Comparison of ENCODE assay signal across 11 cellular contexts in the genomic region with DNA sequence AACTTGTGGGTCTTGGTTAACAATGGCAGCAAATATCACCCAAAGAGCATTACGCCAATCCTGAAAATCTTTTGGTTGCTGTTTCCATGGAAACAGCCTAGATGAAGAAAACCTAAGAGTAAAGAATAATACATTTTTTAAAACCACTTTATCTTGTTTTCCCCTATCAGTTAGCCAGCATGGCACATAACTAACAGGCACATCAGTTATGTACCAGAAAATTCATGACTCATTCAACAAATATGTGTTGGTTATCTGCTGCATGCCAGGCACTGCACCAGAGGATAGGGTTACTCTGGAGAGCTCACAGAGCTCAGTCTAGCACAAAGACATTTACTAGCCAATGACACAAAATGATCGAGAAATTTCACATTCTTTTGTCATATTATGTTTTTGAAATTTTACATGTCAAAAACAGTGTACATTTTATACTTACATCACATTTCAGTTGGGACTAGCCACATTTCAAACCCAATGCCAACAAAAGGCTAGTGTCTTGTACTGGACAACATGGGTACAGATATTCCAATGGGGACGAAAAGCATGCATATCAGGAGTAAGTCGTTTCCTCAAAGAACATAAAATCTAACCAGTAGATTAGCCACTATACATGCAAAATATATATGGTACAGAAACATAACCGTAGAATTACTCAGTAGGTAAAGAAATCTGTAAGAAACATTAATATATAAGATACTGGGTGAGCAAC. TPM values are rescaled to one million over a fixed set of nuclear protein-coding genes. Genes with fewer than 3 reads are reported as not detected.
DNase-seq lines count a peak whose midpoint lies in the region; ATAC-seq, FAIRE-seq and TF ChIP-seq lines count a peak whose summit lies in the region.
"Had no signal": no experiment of that assay in that cellular context is flagged by ENCODE, and none has a peak within 500 bp of the region (broad histone marks: within the 10 kb centered on the region; RNA-seq: fewer than 3 reads in every experiment).

No MANE protein-coding gene starts in this region.

- no peak for TF ChIP-seq EP300 in H1 (IDR thresholded peaks at IDR 0.05; ENCODE audit: borderline replicate concordance in 1 of 2, low read depth in 2 of 2, low read length in 2 of 2)

- H3K27me3 ChIP-seq in H1 (replicated peaks in 1 of 4; ENCODE audit: control insufficient read depth in 3 of 4, extremely low read depth in 1 of 4, insufficient read depth in 3 of 4, low read length in 3 of 4) (no peaks in the 10 kb centered on the region), Karpas-422 (ENCODE audit: low read length) (no peaks in the 10 kb centered on the region)

- H4K91ac ChIP-seq in H1 (replicated peaks; ENCODE audit: insufficient read length, low read length) = no peak overlapping the region

- no peak overlapping the region for H2BK20ac ChIP-seq in H1 (ENCODE audit: low read length)

- H3K36me3 ChIP-seq in H1 (ENCODE audit: control insufficient read depth in 2 of 4, insufficient read depth in 4 of 4, low read length in 3 of 4) (no peaks in the 10 kb centered on the region), Karpas-422 (ENCODE audit: insufficient read depth, low read length) (no peaks in the 10 kb centered on the region)

- H3K23me2 ChIP-seq in H1 (ENCODE audit: low read depth, low read length) = no peaks in the 10 kb centered on the region

- no peak for FAIRE-seq in H1 (lab: Jason Lieb, UNC)

- TF ChIP-seq RAD21 in H1 (IDR thresholded peaks at IDR 0.05 in 1 of 2, conservative IDR thresholded peaks at IDR 0.05 in 1 of 2; ENCODE audit: low read depth in 2 of 2, low read length in 2 of 2) = no peak

- TF ChIP-seq CTCF in H1 (IDR thresholded peaks at IDR 0.05; ENCODE audit: control extremely low read depth in 1 of 3, insufficient read depth in 1 of 3, low read depth in 1 of 3, low read length in 3 of 3) (no peak), lower leg skin (IDR thresholded peaks at IDR 0.05) (no peak)

- no peak overlapping the region for H3K18ac ChIP-seq in H1 (ENCODE audit: extremely low read depth, low read length)

- peaks cover 0 to 3% (median 1%) of the 10 kb centered on the region in 4 experiments; a peak in 3 of 7 replicates for H3K4me1 ChIP-seq in H1 (replicated peaks in 1 of 4; ENCODE audit: control insufficient read depth in 3 of 4, insufficient read depth in 4 of 4, low read length in 3 of 4)
- peaks cover 11% of the 10 kb centered on the region for H3K4me1 ChIP-seq in Karpas-422 (ENCODE audit: low read length)

- intact Hi-C loops in lower leg skin (cut with DNase I; ENCODE audit: low total_unique reads) = no loop called here

- no peak overlapping the region for H4K5ac ChIP-seq in H1 (ENCODE audit: insufficient read length, low read depth, low read length)

- WGBS in H1 (ENCODE audit: extremely low coverage in 1 of 2, insufficient coverage in 1 of 2, insufficient read length in 1 of 2, insufficient replicate concordance in 2 of 2, low coverage in 1 of 2, low lambda C conversion rate in 2 of 2, missing lambda C conversion rate in 1 of 2), 2 experiments = 76% methylated on average over 5 of the region's 5 CpGs; no CpG with 5 or more reads in 1 of the 2 experiments
- WGBS in lower leg skin, 2 donors = 68 to 70% methylated on average over 5 of the region's 5 CpGs

- no peak overlapping the region for H3K4me2 ChIP-seq in H1 (ENCODE audit: insufficient read depth in 1 of 2, low read depth in 2 of 2, low read length in 2 of 2)
- H3K4me2 ChIP-seq in Karpas-422 (ENCODE audit: low read depth, low read length, poor library complexity, severe bottlenecking) = no peak overlapping the region

- CTCF ChIA-PET in H1 (lab: Charles Lee; ENCODE audit: partially characterized antibody) = interaction anchor here (1.5 kb wide), 1 partner anchor 12 kb away, joined by 3 read pairs; no protein-coding TSS in a partner anchor

- peak; percentile 59 for DNase-seq in COLO668 (lab: John Stamatoyannopoulos, UW; ENCODE audit: unreplicated experiment)
- DNase-seq in OCI-M1 (lab: John Stamatoyannopoulos, UW) = peak; percentile 74
- no peak for DNase-seq in H1 (ENCODE audit: low read depth in 1 of 2, low spot score in 2 of 2)
- peak; percentile 72 to 77 for DNase-seq in lung microvascular endothelial cell (ENCODE audit: low read depth in 2 of 2)
- DNase-seq in lower leg skin (ENCODE audit: low spot score in 2 of 2) = no peak
- DNase-seq in NCI-H187 (lab: John Stamatoyannopoulos, UW) = no peak
- DNase-seq in Karpas-422 = no peak
- DNase-seq: RPMI8226; stimulated activated naive CD8-positive, alpha-beta T cell treated with anti-CD3 and anti-CD28 coated beads, Interleukin-15, amount 100 ng/mL, for 72 hours had no signal

- no peak overlapping the region for H2AFZ ChIP-seq in H1 (ENCODE audit: low read length)
- no peak overlapping the region for H2AFZ ChIP-seq in Karpas-422 (ENCODE audit: low read length)

- H3K23ac ChIP-seq in H1 (ENCODE audit: insufficient read length) = no peak overlapping the region

- no peak overlapping the region for H2BK12ac ChIP-seq in H1 (ENCODE audit: low read depth, low read length)

- no peak for TF ChIP-seq POLR2A in H1 (IDR thresholded peaks at IDR 0.05; ENCODE audit: control extremely low read depth in 1 of 2, low read depth in 2 of 2, low read length in 2 of 2)
- TF ChIP-seq POLR2A in lower leg skin (IDR thresholded peaks at IDR 0.05) = no peak

- H3K14ac ChIP-seq in H1 (ENCODE audit: insufficient read length) = no peak overlapping the region

- H4K20me1 ChIP-seq in H1 (replicated peaks in 1 of 2; ENCODE audit: control insufficient read depth in 1 of 2, insufficient read depth in 2 of 2, low read length in 2 of 2) (peaks cover 0 to 10% of the 10 kb centered on the region in 2 experiments), Karpas-422 (ENCODE audit: insufficient read depth, low read depth, low read length) (peaks cover 55% of the 10 kb centered on the region)

- H3K4me3 ChIP-seq in H1 (ENCODE audit: extremely low read depth in 1 of 4, insufficient read depth in 2 of 4, low read depth in 3 of 4, low read length in 4 of 4) (no peak overlapping the region), lower leg skin (ENCODE audit: low read depth, poor library complexity, severe bottlenecking) (no peak overlapping the region), Karpas-422 (ENCODE audit: low read length) (no peak overlapping the region)

- H3K9me2 ChIP-seq in Karpas-422 (replicated peaks; ENCODE audit: insufficient read depth, low read length) = no peaks in the 10 kb centered on the region

- no peak overlapping the region for H2BK15ac ChIP-seq in H1 (ENCODE audit: low read length)

- H3K27ac ChIP-seq in H1 (ENCODE audit: low read depth, low read length) (no peak overlapping the region), Karpas-422 (ENCODE audit: low read length) (no peak overlapping the region)

- H3K9ac ChIP-seq in H1 (replicated peaks in 1 of 4; ENCODE audit: extremely low read depth in 1 of 4, low read depth in 3 of 4, low read length in 3 of 4) = no peak overlapping the region
- H3K9ac ChIP-seq in Karpas-422 (ENCODE audit: low read length) = no peak overlapping the region

- H3K79me2 ChIP-seq in H1 (ENCODE audit: control insufficient read depth in 1 of 2, insufficient read depth in 2 of 2, low read length in 2 of 2) (peaks cover 0 to 78% of the 10 kb centered on the region in 2 experiments; a peak in 3 of 4 replicates), Karpas-422 (ENCODE audit: low read length) (no peaks in the 10 kb centered on the region)

- no peak overlapping the region for H2AK5ac ChIP-seq in H1 (ENCODE audit: low read depth, low read length)

- H3K79me1 ChIP-seq in H1 (ENCODE audit: low read depth, low read length) = 0 out of 2 replicates have a peak, but pooled peaks cover 5% of the 10 kb centered on the region

- H2BK5ac ChIP-seq in H1 (ENCODE audit: low read depth, low read length) = no peak overlapping the region

- H3K9me3 ChIP-seq in H1 (ENCODE audit: insufficient read depth in 2 of 2, low read depth in 1 of 2, low read length in 1 of 2) (no peaks in the 10 kb centered on the region), Karpas-422 (ENCODE audit: low read length) (no peaks in the 10 kb centered on the region)

- no peak overlapping the region for H3K56ac ChIP-seq in H1 (replicated peaks; ENCODE audit: insufficient read length, low read depth, low read length)

- no peak overlapping the region for H2BK120ac ChIP-seq in H1 (replicated peaks; ENCODE audit: low read depth, low read length)

- no peak overlapping the region for H3K4ac ChIP-seq in H1 (replicated peaks; ENCODE audit: insufficient read length, low read depth, low read length)

- H4K8ac ChIP-seq in H1 (ENCODE audit: extremely low read depth, insufficient read depth, low read length) = no peak overlapping the region

- ATAC-seq in HG03378 (IDR thresholded peaks at IDR 0.05; ENCODE audit: unreplicated experiment) = no peak
- ATAC-seq: sciatic nerve; stimulated activated naive CD8-positive, alpha-beta T cell treated with anti-CD3 and anti-CD28 coated beads, Interleukin-15, amount 100 ng/mL, for 72 hours had no signal

- POLR2A ChIA-PET in H1 (lab: Charles Lee; ENCODE audit: partially characterized antibody) = interaction anchor here (1.9 kb wide), 1 partner anchor 20 kb away, joined by 6 read pairs; a partner anchor contains a TSS

RNA-seq across cellular contexts. Expression of a gene that starts 20.3 kb away (rescaled TPM):
- total RNA-seq in H1 (2021; fragmentation: NEBNext Ultra II Directional; extraction: Animal tissue kit (Norgen Biotek cat#: 25700)) = 12.3 and 13.9 TPM in 2 replicates
- 5.5 and 6.4 TPM in 2 replicates for polyA plus RNA-seq in H1 (2011; rRNA removed)
- polyA plus RNA-seq in H1 (2011; cell fraction: cytosol; rRNA removed) = 6.5 TPM
- polyA plus RNA-seq in H1 (2011; cell fraction: nucleus; rRNA removed) = 4.9 TPM
- 5.3 to 5.9 TPM (median 5.6 TPM) in 4 replicates for polyA plus RNA-seq in H1 (2012, experiment 1 of 2)
- 0.66 TPM for polyA plus RNA-seq in H1 (2012, experiment 2 of 2)
- polyA plus RNA-seq in H1 (2013, experiment 1 of 2) = 6.3 TPM
- 6.0 TPM for polyA plus RNA-seq in H1 (2013, experiment 2 of 2)
- 17.4 and 20.9 TPM in 2 replicates for polyA minus RNA-seq in H1 (2011; rRNA and poly(A)+ RNA removed)
- polyA minus RNA-seq in H1 (2011; cell fraction: cytosol; rRNA and poly(A)+ RNA removed) = 10.1 TPM
- polyA minus RNA-seq in H1 (2011; cell fraction: nucleus; rRNA and poly(A)+ RNA removed) = 14.3 TPM
- total RNA-seq in lung microvascular endothelial cell (8.3 and 11.3 TPM in 2 replicates), lower leg skin (10 to 100 TPM; 15.8 to 18.2 (median 17.0) TPM)
- 4.2 and 5.4 TPM in 2 replicates for total RNA-seq in Karpas-422 (2014; rRNA removed; shearing (Covaris generic); ENCODE audit: low replicate concordance)

RNA-seq across cellular contexts. Expression of a gene that starts 21.7 kb away (rescaled TPM):
- 232 TPM in 2 replicates for total RNA-seq in H1 (2021; fragmentation: NEBNext Ultra II Directional; extraction: Animal tissue kit (Norgen Biotek cat#: 25700))
- 146 and 226 TPM in 2 replicates for polyA plus RNA-seq in H1 (2011; rRNA removed)
- 210 TPM for polyA plus RNA-seq in H1 (2011; cell fraction: cytosol; rRNA removed)
- polyA plus RNA-seq in H1 (2011; cell fraction: nucleus; rRNA removed) = 135 TPM
- 221 to 334 TPM (median 230 TPM) in 4 replicates for polyA plus RNA-seq in H1 (2012, experiment 1 of 2)
- 298 TPM for polyA plus RNA-seq in H1 (2012, experiment 2 of 2)
- 346 TPM for polyA plus RNA-seq in H1 (2013, experiment 1 of 2)
- 335 TPM for polyA plus RNA-seq in H1 (2013, experiment 2 of 2)
- polyA minus RNA-seq in H1 (2011; rRNA and poly(A)+ RNA removed) = 77.6 and 78.6 TPM in 2 replicates
- 61.1 TPM for polyA minus RNA-seq in H1 (2011; cell fraction: cytosol; rRNA and poly(A)+ RNA removed)
- 78.1 TPM for polyA minus RNA-seq in H1 (2011; cell fraction: nucleus; rRNA and poly(A)+ RNA removed)
- total RNA-seq in lung microvascular endothelial cell (81.9 and 86.1 TPM in 2 replicates), lower leg skin (100 to 1,000 TPM; 130 to 280 (median 214) TPM)
- 156 and 161 TPM in 2 replicates for total RNA-seq in Karpas-422 (2014; rRNA removed; shearing (Covaris generic); ENCODE audit: low replicate concordance)

Comparison
In these comparisons a context has a peak if more than half of its experiments do, and no peak if none do; other contexts are left out.
1. DNase-seq: peak in COLO668 (single experiment), OCI-M1 (single experiment) and lung microvascular endothelial cell (2 of 2); none in H1 (0 of 2), lower leg skin (0 of 2), NCI-H187 (0 of 2) and Karpas-422 (single experiment).